In genomic region chr14:102157346-102157745, GRCh38 we compare ENCODE assay signal across 16 cellular contexts. TPM values are rescaled to one million over a fixed set of nuclear protein-coding genes. Genes with fewer than 3 reads are reported as not detected.
DNase-seq lines count a peak whose midpoint lies in the region; ATAC-seq and TF ChIP-seq lines count a peak whose summit lies in the region.
"Had no signal": no experiment of that assay in that cellular context is flagged by ENCODE, and none has a peak within 500 bp of the region (broad histone marks: within the 10 kb centered on the region; RNA-seq: fewer than 3 reads in every experiment).

No MANE protein-coding gene starts in this region.

- no peak overlapping the region for H3K4me3 Mint-ChIP-seq in natural killer cell
- H3K4me3 Mint-ChIP-seq in natural killer cell treated with Interleukin-12 subunit alpha and Interleukin-12 subunit beta and Interleukin-15 and Interleukin-18, amount 100 ng/mL, for 72 hours = no peak overlapping the region
- H3K4me3 Mint-ChIP-seq in central memory CD8-positive, alpha-beta T cell = no peak overlapping the region
- H3K4me3 Mint-ChIP-seq in mesothelial cell of epicardium = no peak overlapping the region
- H3K4me3 Mint-ChIP-seq in activated CD4-positive, alpha-beta T cell treated with anti-CD3 and anti-CD28 coated beads for 36 hours = no peak overlapping the region
- H3K4me3 Mint-ChIP-seq: CD14-positive monocyte had no signal

- CTCF ChIA-PET in activated CD4-positive, alpha-beta T cell treated with anti-CD3 and anti-CD28 coated beads for 36 hours (lab: Charles Lee) = no interaction called here

- H3K4me3 ChIP-seq in thyroid gland (replicated peaks in 1 of 3) = no peak overlapping the region
- H3K4me3 ChIP-seq: HAP-1 had no signal

- TF ChIP-seq POLR2A in thyroid gland (IDR thresholded peaks at IDR 0.05) = no peak

- H3K27me3 ChIP-seq in thyroid gland = no peaks in the 10 kb centered on the region

- TF ChIP-seq CTCF in natural killer cell (IDR thresholded peaks at IDR 0.05) = no peak
- no peak for TF ChIP-seq CTCF in mesothelial cell of epicardium (IDR thresholded peaks at IDR 0.05; ENCODE audit: unreplicated experiment)
- TF ChIP-seq CTCF in thyroid gland (IDR thresholded peaks at IDR 0.05) = no peak

- peak overlapping the region; percentile 32 to 77 for H3K27ac Mint-ChIP-seq in natural killer cell
- peak overlapping the region in 1 of 2 donors; percentile 20 for H3K27ac Mint-ChIP-seq in natural killer cell treated with Interleukin-12 subunit alpha and Interleukin-12 subunit beta and Interleukin-15 and Interleukin-18, amount 100 ng/mL, for 72 hours
- peak overlapping the region; percentile 24 for H3K27ac Mint-ChIP-seq in central memory CD8-positive, alpha-beta T cell (ENCODE audit: low read depth)
- H3K27ac Mint-ChIP-seq in mesothelial cell of epicardium = peak overlapping the region; percentile 7
- no peak overlapping the region for H3K27ac Mint-ChIP-seq in activated CD4-positive, alpha-beta T cell treated with anti-CD3 and anti-CD28 coated beads for 36 hours

- intact Hi-C loops in natural killer cell (cut with micrococcal nuclease) (no loop called here), thyroid gland (cut with DNase I) (no loop called here)
- intact Hi-C loops in activated CD4-positive, alpha-beta T cell treated with anti-CD3 and anti-CD28 coated beads for 36 hours (cut with DNase I, micrococcal nuclease) = no loop called here

- DNase-seq in natural killer cell (no peak), mesothelial cell of epicardium (ENCODE audit: low spot score in 2 of 2, unreplicated experiment in 2 of 2) (no peak), thyroid gland (no peak), germinal center (ENCODE audit: low spot score) (no peak)
- no peak for DNase-seq in natural killer cell treated with Interleukin-12 subunit alpha and Interleukin-12 subunit beta and Interleukin-15 and Interleukin-18, amount 100 ng/mL, for 72 hours (ENCODE audit: low spot score)
- no peak for DNase-seq in central memory CD8-positive, alpha-beta T cell (ENCODE audit: low spot score in 2 of 2)
- no peak for DNase-seq in activated CD4-positive, alpha-beta T cell treated with anti-CD3 and anti-CD28 coated beads for 36 hours
- DNase-seq: Caco-2, NCI-H1436 treated with DMSO at 0.1 percent for 48 hours, NCI-H2081, NCI-H524, OCI-M1 had no signal

- H3K4me1 Mint-ChIP-seq in natural killer cell = peaks cover 50 to 63% of the 10 kb centered on the region in 2 donors
- peaks cover 40 to 41% of the 10 kb centered on the region in 2 donors for H3K4me1 Mint-ChIP-seq in natural killer cell treated with Interleukin-12 subunit alpha and Interleukin-12 subunit beta and Interleukin-15 and Interleukin-18, amount 100 ng/mL, for 72 hours (ENCODE audit: low read depth in 2 of 2)
- peaks cover 50% of the 10 kb centered on the region for H3K4me1 Mint-ChIP-seq in central memory CD8-positive, alpha-beta T cell
- peaks cover 9% of the 10 kb centered on the region for H3K4me1 Mint-ChIP-seq in mesothelial cell of epicardium
- peaks cover 41% of the 10 kb centered on the region for H3K4me1 Mint-ChIP-seq in activated CD4-positive, alpha-beta T cell treated with anti-CD3 and anti-CD28 coated beads for 36 hours

- H3K27me3 Mint-ChIP-seq in natural killer cell (ENCODE audit: low read depth in 2 of 2) = no peaks in the 10 kb centered on the region
- no peaks in the 10 kb centered on the region for H3K27me3 Mint-ChIP-seq in natural killer cell treated with Interleukin-12 subunit alpha and Interleukin-12 subunit beta and Interleukin-15 and Interleukin-18, amount 100 ng/mL, for 72 hours
- no peaks in the 10 kb centered on the region for H3K27me3 Mint-ChIP-seq in central memory CD8-positive, alpha-beta T cell
- no peaks in the 10 kb centered on the region for H3K27me3 Mint-ChIP-seq in mesothelial cell of epicardium (ENCODE audit: low read depth)
- no peaks in the 10 kb centered on the region for H3K27me3 Mint-ChIP-seq in activated CD4-positive, alpha-beta T cell treated with anti-CD3 and anti-CD28 coated beads for 36 hours

- no peaks in the 10 kb centered on the region for H3K36me3 ChIP-seq in thyroid gland

- H3K4me1 ChIP-seq in thyroid gland = peaks cover 7 to 42% of the 10 kb centered on the region in 2 donors

- no peaks in the 10 kb centered on the region for H3K9me3 ChIP-seq in thyroid gland
- H3K9me3 ChIP-seq: Caco-2 had no signal

- ATAC-seq in natural killer cell (no peak), HG02610 (IDR thresholded peaks at IDR 0.05; ENCODE audit: unreplicated experiment) (no peak)
- no peak for ATAC-seq in natural killer cell treated with Interleukin-12 subunit alpha and Interleukin-12 subunit beta and Interleukin-15 and Interleukin-18, amount 100 ng/mL, for 72 hours
- no peak for ATAC-seq in central memory CD8-positive, alpha-beta T cell (replicated peaks; ENCODE audit: extremely low read depth, poor library complexity, severe bottlenecking)
- ATAC-seq in activated CD4-positive, alpha-beta T cell treated with anti-CD3 and anti-CD28 coated beads for 36 hours = no peak

- peak overlapping the region in 2 of 3 donors; percentile 42 to 47 for H3K27ac ChIP-seq in thyroid gland
- H3K27ac ChIP-seq: RWPE1 had no signal

- H3K9me3 Mint-ChIP-seq in natural killer cell (no peaks in the 10 kb centered on the region), mesothelial cell of epicardium (no peaks in the 10 kb centered on the region)
- no peaks in the 10 kb centered on the region for H3K9me3 Mint-ChIP-seq in natural killer cell treated with Interleukin-12 subunit alpha and Interleukin-12 subunit beta and Interleukin-15 and Interleukin-18, amount 100 ng/mL, for 72 hours
- H3K9me3 Mint-ChIP-seq in central memory CD8-positive, alpha-beta T cell = no peaks in the 10 kb centered on the region
- H3K9me3 Mint-ChIP-seq in activated CD4-positive, alpha-beta T cell treated with anti-CD3 and anti-CD28 coated beads for 36 hours (ENCODE audit: low read depth) = no peaks in the 10 kb centered on the region

- H3K36me3 Mint-ChIP-seq in natural killer cell (no peaks in the 10 kb centered on the region), mesothelial cell of epicardium (peaks cover 6% of the 10 kb centered on the region)
- H3K36me3 Mint-ChIP-seq in natural killer cell treated with Interleukin-12 subunit alpha and Interleukin-12 subunit beta and Interleukin-15 and Interleukin-18, amount 100 ng/mL, for 72 hours = peaks cover 5% of the 10 kb centered on the region
- H3K36me3 Mint-ChIP-seq in central memory CD8-positive, alpha-beta T cell (ENCODE audit: insufficient read depth) = peaks cover 10% of the 10 kb centered on the region
- peaks cover 16% of the 10 kb centered on the region for H3K36me3 Mint-ChIP-seq in activated CD4-positive, alpha-beta T cell treated with anti-CD3 and anti-CD28 coated beads for 36 hours (ENCODE audit: low read depth)

- POLR2A ChIA-PET in activated CD4-positive, alpha-beta T cell treated with anti-CD3 and anti-CD28 coated beads for 36 hours (lab: Charles Lee) = no interaction called here

RNA-seq across cellular contexts. Expression of gene WDR20, which starts 17.6 kb away (rescaled TPM):
- total RNA-seq in natural killer cell (10 to 100 TPM; 55.5 to 66.7 (median 62.2) TPM), mesothelial cell of epicardium (39.2 to 41.5 TPM (median 39.5 TPM) in 3 replicates), thyroid gland (10 to 100 TPM; 27.1 to 48.8 (median 37.6) TPM)
- total RNA-seq in natural killer cell treated with Interleukin-12 subunit alpha and Interleukin-12 subunit beta and Interleukin-15 and Interleukin-18, amount 100 ng/mL, for 72 hours = 10 to 100 TPM; 44.9 to 59.3 TPM
- 10 to 100 TPM; 18.2 to 24.8 TPM for total RNA-seq in activated CD4-positive, alpha-beta T cell treated with anti-CD3 and anti-CD28 coated beads for 36 hours
